8 cellular contexts compared by ENCODE assay signal in the genomic region with DNA sequence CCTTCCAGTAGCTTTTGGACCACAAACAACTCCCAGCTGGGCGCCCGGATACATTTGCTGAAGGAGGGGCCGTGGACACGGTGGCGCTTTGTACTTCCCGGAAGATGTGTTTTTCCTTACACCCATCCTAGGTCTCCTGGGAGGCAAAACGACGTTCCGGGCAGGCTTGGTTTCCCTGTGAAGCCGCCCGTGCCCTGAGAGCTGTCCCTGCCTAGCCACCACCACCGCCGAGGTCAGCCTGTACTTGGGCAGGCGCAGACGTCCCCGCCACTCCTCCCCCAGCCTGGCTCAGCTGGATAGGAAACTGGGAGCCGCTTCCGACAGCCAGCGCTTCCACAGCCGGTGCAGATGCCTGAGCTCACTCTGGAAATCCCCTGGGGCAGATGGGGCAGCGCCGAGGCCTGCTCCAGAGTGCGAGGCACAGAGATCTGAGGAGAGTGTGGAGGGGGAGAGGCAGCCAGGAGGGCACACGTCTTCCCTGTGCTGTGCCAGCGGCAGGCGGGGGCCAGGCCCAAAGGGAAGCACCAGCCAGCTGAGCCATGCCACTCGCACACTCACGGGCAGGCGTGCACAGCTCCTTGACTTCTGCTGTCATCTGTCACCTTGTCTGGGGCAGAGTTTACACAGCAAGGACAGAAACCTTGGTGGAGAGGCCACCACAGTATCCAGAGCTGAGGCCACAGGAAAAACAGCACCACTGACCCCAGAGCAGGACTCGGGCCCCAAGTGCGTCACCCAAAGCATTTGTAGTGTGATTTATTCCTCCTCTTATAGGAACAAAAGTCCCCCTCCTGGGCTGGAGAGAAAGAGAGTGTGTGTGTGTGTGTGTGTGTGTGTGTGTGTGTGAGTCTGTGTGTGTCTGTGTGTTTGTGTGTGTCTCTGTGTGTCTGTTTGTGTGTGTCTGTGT. TPM values are rescaled to one million over a fixed set of nuclear protein-coding genes. Genes with fewer than 3 reads are reported as not detected.
DNase-seq lines count a peak whose midpoint lies in the region; ATAC-seq and TF ChIP-seq lines count a peak whose summit lies in the region.

No MANE protein-coding gene starts in this region.

- H3K36me3 ChIP-seq in heart left ventricle = peaks cover 0 to 5% (median 0%) of the 10 kb centered on the region in 9 donors

- peaks cover 23% of the 10 kb centered on the region for H3K4me1 Mint-ChIP-seq in progenitor cell of endocrine pancreas (ENCODE audit: low read depth)

- ATAC-seq in heart left ventricle = peak; percentile 64 to 86 (median 78)
- ATAC-seq in GM18867 (IDR thresholded peaks at IDR 0.05; ENCODE audit: unreplicated experiment) = no peak
- no peak for ATAC-seq in GM18520 (IDR thresholded peaks at IDR 0.05; ENCODE audit: unreplicated experiment)
- no peak for ATAC-seq in HG02884 (IDR thresholded peaks at IDR 0.05; ENCODE audit: unreplicated experiment)

- 13 to 22% (median 13%) methylated on average over 25 to 31 of the region's 31 CpGs for WGBS in heart left ventricle, 4 donors

- intact Hi-C loops in heart left ventricle (cut with DNase I) = loop anchor here in 1 of 10 donors (1.0 kb wide), 1 partner anchor 13 kb away; no protein-coding TSS in a partner anchor

- H3K27me3 ChIP-seq in heart left ventricle = no peaks in the 10 kb centered on the region

- peak overlapping the region; percentile 5 for H3K4me3 Mint-ChIP-seq in progenitor cell of endocrine pancreas (ENCODE audit: low read depth)

- peak; percentile 95 for DNase-seq in D341Med (ENCODE audit: low spot score)
- peak; percentile 25 for DNase-seq in NCI-H1092 (lab: John Stamatoyannopoulos, UW)
- peak; percentile 80 for DNase-seq in amniotic epithelial cell (ENCODE audit: low read depth)
- peak; percentile 87 to 94 (median 90) for DNase-seq in heart left ventricle
- DNase-seq in progenitor cell of endocrine pancreas (ENCODE audit: low spot score, unreplicated experiment) = no peak

- no peaks in the 10 kb centered on the region for H3K9me3 ChIP-seq in heart left ventricle

- peaks cover 10 to 93% (median 53%) of the 10 kb centered on the region in 12 donors for H3K4me1 ChIP-seq in heart left ventricle

- peak overlapping the region in 9 of 12 donors; percentile 11 to 85 (median 24) for H3K4me3 ChIP-seq in heart left ventricle

- TF ChIP-seq CTCF in heart left ventricle (IDR thresholded peaks at IDR 0.05) (no peak), progenitor cell of endocrine pancreas (IDR thresholded peaks at IDR 0.05; ENCODE audit: unreplicated experiment) (no peak)

- TF ChIP-seq POLR2A in heart left ventricle (IDR thresholded peaks at IDR 0.05) = peak in 1 of 2 donors; percentile 29

- H3K9me3 Mint-ChIP-seq in progenitor cell of endocrine pancreas (ENCODE audit: low read depth) = no peaks in the 10 kb centered on the region

- H3K27me3 Mint-ChIP-seq in progenitor cell of endocrine pancreas = peaks cover 27% of the 10 kb centered on the region

- H3K36me3 Mint-ChIP-seq in progenitor cell of endocrine pancreas (ENCODE audit: insufficient read depth) = no peaks in the 10 kb centered on the region

- peak overlapping the region; percentile 70 to 98 (median 92) for H3K27ac ChIP-seq in heart left ventricle

- peak overlapping the region; percentile 93 for H3K27ac Mint-ChIP-seq in progenitor cell of endocrine pancreas

RNA-seq across cellular contexts. Expression of gene RHBDF2, which starts 3.0 kb away (rescaled TPM):
- 10 to 100 TPM in 7 of 9 donors, 1 to 10 TPM in 2; 6.3 to 49.4 (median 14.1) TPM for total RNA-seq in heart left ventricle
- polyA plus RNA-seq in heart left ventricle = 10 to 100 TPM; 11.7 to 18.3 TPM
- total RNA-seq in progenitor cell of endocrine pancreas = 11.8 and 12.1 TPM in 2 replicates

RNA-seq across cellular contexts. Expression of gene AANAT, which starts 30.8 kb away (rescaled TPM):
- total RNA-seq in heart left ventricle (not detected), progenitor cell of endocrine pancreas (0.40 TPM in 1 of 2 replicates, not detected in the other)
- under 1 TPM in 1 of 2 donors, not detected in 1; 0.19 TPM for polyA plus RNA-seq in heart left ventricle

RNA-seq across cellular contexts. Expression of gene CYGB, which starts 39.3 kb away (rescaled TPM):
- total RNA-seq in heart left ventricle = 10 to 100 TPM; 11.8 to 37.9 (median 21.9) TPM
- 10 to 100 TPM; 16.7 to 25.9 TPM for polyA plus RNA-seq in heart left ventricle
- total RNA-seq in progenitor cell of endocrine pancreas = 0.46 and 1.0 TPM in 2 replicates

RNA-seq across cellular contexts. Expression of gene PRCD, which starts 41.6 kb away (rescaled TPM):
- total RNA-seq in heart left ventricle (1 to 10 TPM; 1.1 to 4.9 (median 2.7) TPM), progenitor cell of endocrine pancreas (0.86 and 1.7 TPM in 2 replicates)
- polyA plus RNA-seq in heart left ventricle = 1 to 10 TPM; 1.2 to 7.6 TPM

RNA-seq across cellular contexts. Expression of gene UBE2O, which starts 45.3 kb away (rescaled TPM):
- total RNA-seq in heart left ventricle = 10 to 100 TPM; 23.0 to 36.1 (median 31.8) TPM
- polyA plus RNA-seq in heart left ventricle = 10 to 100 TPM; 16.0 to 19.3 TPM
- 43.4 and 44.6 TPM in 2 replicates for total RNA-seq in progenitor cell of endocrine pancreas

Comparison
In these comparisons a context has a peak if more than half of its experiments do, and no peak if none do; other contexts are left out.
1. ATAC-seq: peak in heart left ventricle (4 of 4); none in GM18867 (single experiment), GM18520 (single experiment) and HG02884 (single experiment).